ENCODE assay signal across 16 cellular contexts in the genomic region with DNA sequence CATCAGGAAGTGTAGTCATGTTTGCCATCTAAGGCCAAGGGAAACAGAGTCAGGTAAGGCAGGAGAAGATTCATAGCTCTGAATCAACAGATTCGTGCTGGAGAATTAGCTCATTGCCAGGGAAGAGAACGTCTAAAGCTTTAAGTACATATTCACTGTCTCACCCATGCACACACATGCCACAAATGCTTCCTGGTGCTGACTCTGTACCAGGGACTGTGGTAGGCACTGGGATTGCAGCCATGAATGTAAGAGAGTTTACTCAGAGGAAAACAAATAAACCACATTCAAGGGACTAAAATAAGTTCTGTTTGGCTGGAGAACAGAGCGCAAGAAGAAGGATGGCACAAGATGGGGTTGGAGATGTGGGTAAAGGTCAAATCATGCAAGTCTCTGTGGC.
DNase-seq lines count a peak whose midpoint lies in the region; ATAC-seq and TF ChIP-seq lines count a peak whose summit lies in the region.
"Had no signal": no experiment of that assay in that cellular context is flagged by ENCODE, and none has a peak within 500 bp of the region (broad histone marks: within the 10 kb centered on the region; RNA-seq: fewer than 3 reads in every experiment).

No MANE protein-coding gene starts in this region.

- intact Hi-C loops in prostate gland (cut with DNase I) = no loop called here

- TF ChIP-seq CTCF in epithelial cell of esophagus (IDR thresholded peaks at IDR 0.05; ENCODE audit: insufficient read depth, low read depth, low read length, missing control alignments) = peak; percentile 25
- peak in 2 of 4 experiments; percentile 23 to 35 for TF ChIP-seq CTCF in prostate gland (IDR thresholded peaks at IDR 0.05)
- no peak for TF ChIP-seq CTCF in GM13977 (IDR thresholded peaks at IDR 0.05; ENCODE audit: extremely low read depth, insufficient read depth, missing control alignments)

- H3K27ac ChIP-seq in prostate gland = no peak overlapping the region
- H3K27ac ChIP-seq: BLaER1, breast epithelium, parathyroid adenoma had no signal

- DNase-seq in DMS53 (lab: John Stamatoyannopoulos, UW) = peak; percentile 91
- DNase-seq in M059J (ENCODE audit: low read depth) = peak; percentile 38
- peak; percentile 54 for DNase-seq in epithelial cell of esophagus (ENCODE audit: low read depth)
- peak; percentile 47 for DNase-seq in prostate gland (ENCODE audit: low spot score)
- DNase-seq in HAP-1 (ENCODE audit: low spot score in 2 of 2) = no peak
- DNase-seq in pons (ENCODE audit: low spot score) = no peak
- no peak for DNase-seq in GM13977 (ENCODE audit: low spot score)
- DNase-seq: activated CD8-positive, alpha-beta memory T cell treated with anti-CD3 and anti-CD28 coated beads, Interleukin-2, amount 10 ng/mL, durations not matched to agents 7 days and 5 days; effector CD8-positive, alpha-beta T cell; NCI-H1092 treated with DMSO at 0.1 percent for 48 hours; NCI-H345; stimulated activated CD4-positive, alpha-beta T cell treated with anti-CD3 and anti-CD28 coated beads, Interleukin-15, amount 100 ng/mL, for 24 hours had no signal

- no peaks in the 10 kb centered on the region for H3K36me3 ChIP-seq in prostate gland
- H3K36me3 ChIP-seq in HAP-1 (replicated peaks) = no peaks in the 10 kb centered on the region
- H3K36me3 ChIP-seq: BLaER1, breast epithelium had no signal

- 32% methylated on average over 3 of the region's 3 CpGs for WGBS in prostate gland

- H3K9me3 ChIP-seq in prostate gland (no peaks in the 10 kb centered on the region), HAP-1 (no peaks in the 10 kb centered on the region)
- H3K9me3 ChIP-seq: BLaER1, breast epithelium had no signal

- in situ Hi-C loops in HAP-1 (cut with MboI; ENCODE audit: low sequenced_read_pairs) (no loop called here), GM13977 (cut with MboI; ENCODE audit: low pct_unique_long_range_greater_than_20kb, low sequenced_read_pairs, unreplicated experiment) (no loop called here)

- H3K4me1 ChIP-seq in prostate gland (replicated peaks) (no peaks in the 10 kb centered on the region), HAP-1 (no peaks in the 10 kb centered on the region)
- H3K4me1 ChIP-seq: BLaER1, breast epithelium, parathyroid adenoma had no signal

- no peak for TF ChIP-seq POLR2A in prostate gland (IDR thresholded peaks at IDR 0.05)

- H3K4me3 ChIP-seq in epithelial cell of esophagus (ENCODE audit: low read length) (no peak overlapping the region), prostate gland (no peak overlapping the region), HAP-1 (no peak overlapping the region)
- H3K4me3 ChIP-seq: BLaER1, breast epithelium had no signal

- H3K27me3 ChIP-seq in prostate gland (replicated peaks; ENCODE audit: insufficient read depth) (no peaks in the 10 kb centered on the region), HAP-1 (ENCODE audit: low read depth) (no peaks in the 10 kb centered on the region; the same call in 1 of the 2 replicates)
- H3K27me3 ChIP-seq: BLaER1, breast epithelium had no signal

- no peak for ATAC-seq in HG02610 (IDR thresholded peaks at IDR 0.05; ENCODE audit: unreplicated experiment)
- ATAC-seq: activated CD8-positive, alpha-beta memory T cell treated with anti-CD3 and anti-CD28 coated beads, Interleukin-2, amount 10 ng/mL, durations not matched to agents 7 days and 5 days had no signal

Comparison
In these comparisons a context has a peak if more than half of its experiments do, and no peak if none do; other contexts are left out.
1. DNase-seq: peak in DMS53 (single experiment), M059J (single experiment), epithelial cell of esophagus (single experiment) and prostate gland (single experiment); none in HAP-1 (0 of 2), pons (single experiment) and GM13977 (single experiment).